Comparison of ENCODE assay signal across 9 cellular contexts in genomic region chr12:117530796-117531195, GRCh38.
"Had no signal": no experiment of that assay in that cellular context is flagged by ENCODE, and none has a peak within 500 bp of the region (broad histone marks: within the 10 kb centered on the region; RNA-seq: fewer than 3 reads in every experiment).

No MANE protein-coding gene starts in this region.

- H3K4me1 Mint-ChIP-seq: GM23338 had no signal

- H3K27ac Mint-ChIP-seq: GM23338, H9, HFFc6 had no signal

- H3K36me3 ChIP-seq: HAP-1 had no signal

- DNase-seq: GM23248, GOT3, H7, H9, HCEC 1CT, HFFc6 had no signal

- H3K9ac ChIP-seq: GM23248 had no signal

- H3K9me3 Mint-ChIP-seq: GM23338, H9 had no signal

- H3K4me3 Mint-ChIP-seq: GM23338, H9, HFFc6 had no signal

- H3K4me1 ChIP-seq: HAP-1 had no signal

- H3K27ac ChIP-seq: GM23248 had no signal

- H3K4me3 ChIP-seq: GM23248, GM23338, HAP-1 had no signal

- ATAC-seq: GM23338, HCT116 had no signal

- H3K9me3 ChIP-seq: HAP-1 had no signal
